ENCODE assay signal across 8 cellular contexts in the genomic region with DNA sequence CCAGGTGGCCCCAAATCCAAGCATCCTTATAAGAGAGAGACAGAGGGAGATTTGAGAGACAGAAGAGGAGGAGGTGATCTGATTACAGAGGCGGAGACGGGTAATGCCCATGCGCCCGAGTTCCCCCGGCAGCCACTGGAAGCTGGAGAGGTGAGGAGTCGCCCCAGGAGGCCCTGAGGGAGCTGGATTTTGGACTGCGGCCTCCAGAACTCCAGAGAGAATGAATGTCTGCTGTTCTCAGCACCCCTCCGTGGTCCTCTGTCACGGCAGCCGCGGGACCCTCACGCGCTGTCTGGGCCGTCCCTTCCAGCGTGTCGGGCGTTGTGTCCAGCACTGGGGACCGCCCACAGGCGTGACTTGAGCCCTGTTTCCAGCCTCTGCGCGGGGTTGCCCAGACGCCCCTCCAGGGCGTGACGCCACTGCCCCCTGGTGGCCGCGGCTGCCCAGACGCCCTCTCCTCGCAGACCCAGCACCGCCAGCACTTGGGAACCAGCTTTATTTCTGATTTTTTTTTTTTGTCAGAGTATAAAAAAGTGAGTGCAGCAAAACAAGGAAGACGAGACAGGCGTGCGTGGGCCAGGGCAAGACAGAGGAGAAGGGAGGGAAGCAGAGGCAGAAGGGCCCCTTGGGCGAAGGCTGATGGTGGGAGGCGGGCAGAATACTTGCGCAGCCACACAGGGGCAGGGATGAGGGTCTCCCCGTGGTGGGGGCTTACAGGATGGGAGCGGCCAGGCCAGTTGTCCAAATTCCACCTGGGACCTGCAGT. TPM values are rescaled to one million over a fixed set of nuclear protein-coding genes. Genes with fewer than 3 reads are reported as not detected.
DNase-seq lines count a peak whose midpoint lies in the region; ATAC-seq and TF ChIP-seq lines count a peak whose summit lies in the region.

No MANE protein-coding gene starts in this region.

- no peaks in the 10 kb centered on the region for H3K9me3 ChIP-seq in T-helper 17 cell (ENCODE audit: control insufficient read depth, low read length, poor library complexity, severe bottlenecking)
- no peaks in the 10 kb centered on the region for H3K9me3 ChIP-seq in left ventricle myocardium inferior (replicated peaks)

- peak; percentile 75 for DNase-seq in SIG-M5 treated with dmso at 0.1 percent for 504 hours (lab: John Stamatoyannopoulos, UW; ENCODE audit: unreplicated experiment)
- no peak for DNase-seq in SIG-M5 (lab: John Stamatoyannopoulos, UW)
- peak; percentile 72 for DNase-seq in NCI-H1105 (lab: John Stamatoyannopoulos, UW)
- peak; percentile 67 to 83 (median 81) for DNase-seq in T-helper 17 cell
- DNase-seq in anterior cingulate cortex (lab: John Stamatoyannopoulos, UW): peak in 56 of 58 donors; percentile 25 to 90 (median 77)
- DNase-seq in left ventricle myocardium inferior: peak; percentile 89
- peak; percentile 90 for DNase-seq in progenitor cell of endocrine pancreas (ENCODE audit: low spot score, unreplicated experiment)

- peak overlapping the region; percentile 59 for H3K27ac ChIP-seq in left ventricle myocardium inferior (replicated peaks)

- peak overlapping the region; percentile 31 for H3K4me3 Mint-ChIP-seq in T-helper 17 cell
- H3K4me3 Mint-ChIP-seq in progenitor cell of endocrine pancreas (ENCODE audit: low read depth): peak overlapping the region; percentile 25

- TF ChIP-seq CTCF in left ventricle myocardium inferior (IDR thresholded peaks at IDR 0.05; ENCODE audit: borderline replicate concordance) (peak; percentile 99), progenitor cell of endocrine pancreas (IDR thresholded peaks at IDR 0.05; ENCODE audit: unreplicated experiment) (peak; percentile 98)

- intact Hi-C loops in left ventricle myocardium inferior (cut with micrococcal nuclease): loop anchor here (5.0 kb wide), 1 partner anchor 437 kb away; a partner anchor contains a TSS

- peak overlapping the region; percentile 39 for H3K27ac Mint-ChIP-seq in T-helper 17 cell
- no peak overlapping the region for H3K27ac Mint-ChIP-seq in progenitor cell of endocrine pancreas

- H3K36me3 Mint-ChIP-seq in T-helper 17 cell (ENCODE audit: low read depth) (peaks cover 9% of the 10 kb centered on the region), progenitor cell of endocrine pancreas (ENCODE audit: insufficient read depth) (peaks cover 9% of the 10 kb centered on the region)

- H3K27me3 ChIP-seq in left ventricle myocardium inferior (ENCODE audit: low read depth): no peaks in the 10 kb centered on the region

- H3K9me3 Mint-ChIP-seq in progenitor cell of endocrine pancreas (ENCODE audit: low read depth): no peaks in the 10 kb centered on the region

- no peaks in the 10 kb centered on the region for H3K36me3 ChIP-seq in left ventricle myocardium inferior

- H3K27me3 Mint-ChIP-seq in T-helper 17 cell (no peaks in the 10 kb centered on the region), progenitor cell of endocrine pancreas (no peaks in the 10 kb centered on the region)

- peak overlapping the region; percentile 55 for H3K4me3 ChIP-seq in left ventricle myocardium inferior

- H3K4me1 Mint-ChIP-seq in T-helper 17 cell (peaks cover 40% of the 10 kb centered on the region), progenitor cell of endocrine pancreas (ENCODE audit: low read depth) (peaks cover 9% of the 10 kb centered on the region)

- peaks cover 47% of the 10 kb centered on the region for H3K4me1 ChIP-seq in left ventricle myocardium inferior

- peak; percentile 68 for ATAC-seq in T-helper 17 cell
- ATAC-seq in HG03457 (IDR thresholded peaks at IDR 0.05; ENCODE audit: unreplicated experiment): no peak

RNA-seq across cellular contexts. Expression of a gene that starts 4.1 kb away (rescaled TPM):
- total RNA-seq in T-helper 17 cell (10 to 100 TPM; 17.9 to 18.8 TPM), left ventricle myocardium inferior (12.6 TPM), progenitor cell of endocrine pancreas (49.4 and 50.5 TPM in 2 replicates)

RNA-seq across cellular contexts. Expression of a gene that starts 5.6 kb away (rescaled TPM):
- 10 to 100 TPM; 17.2 to 20.2 TPM for total RNA-seq in T-helper 17 cell
- 5.6 TPM for total RNA-seq in left ventricle myocardium inferior
- 12.8 and 14.0 TPM in 2 replicates for total RNA-seq in progenitor cell of endocrine pancreas

RNA-seq across cellular contexts. Expression of a gene that starts 7.1 kb away (rescaled TPM):
- 10 to 100 TPM; 63.8 to 64.9 TPM for total RNA-seq in T-helper 17 cell
- total RNA-seq in left ventricle myocardium inferior: 46.8 TPM
- 74.7 and 76.4 TPM in 2 replicates for total RNA-seq in progenitor cell of endocrine pancreas

RNA-seq across cellular contexts. Expression of a gene that starts 17.6 kb away (rescaled TPM):
- total RNA-seq in T-helper 17 cell (10 to 100 TPM; 41.6 to 42.5 TPM), left ventricle myocardium inferior (41.0 TPM), progenitor cell of endocrine pancreas (78.9 and 79.2 TPM in 2 replicates)
